In the genomic region with DNA sequence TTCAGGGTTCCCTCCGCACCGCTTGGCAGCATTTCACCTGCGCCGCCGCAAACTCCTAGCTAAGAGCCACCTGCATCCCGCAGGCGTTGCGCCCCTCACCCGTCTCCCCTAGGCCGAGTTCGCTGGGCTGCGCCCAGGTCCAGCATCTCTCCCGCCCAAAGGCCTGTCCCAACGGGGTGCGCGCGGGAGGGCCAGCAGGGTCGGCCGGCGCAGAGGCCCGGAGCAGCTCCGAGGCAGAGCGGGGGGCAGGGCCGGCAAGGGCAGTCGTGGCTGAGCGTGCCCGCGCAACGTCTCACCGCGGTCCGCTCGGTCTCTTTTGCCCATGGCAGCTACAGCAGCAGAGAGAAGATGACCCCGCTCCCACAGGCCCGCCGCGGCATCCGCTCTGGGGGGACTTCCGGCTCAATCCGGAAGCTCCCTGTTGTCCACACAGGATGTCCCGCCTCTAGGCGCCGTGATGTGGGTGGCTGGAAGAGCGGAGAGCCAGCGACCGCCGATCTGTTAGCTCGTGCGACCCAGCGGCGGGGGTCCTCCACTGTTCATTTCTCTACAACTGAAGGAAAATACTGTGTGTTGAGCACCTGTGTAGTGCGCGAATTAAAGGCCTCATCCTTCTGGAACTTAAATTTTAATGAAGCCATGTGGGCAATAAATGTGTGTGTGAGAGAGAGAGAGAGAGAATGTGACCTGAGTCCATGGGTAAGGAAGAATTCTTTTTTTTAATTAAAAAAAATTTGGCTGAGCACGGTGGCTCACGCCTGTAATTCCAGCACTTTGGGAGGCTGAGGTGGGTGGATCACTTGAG, we compare ENCODE assay signal across 8 cellular contexts. TPM values are rescaled to one million over a fixed set of nuclear protein-coding genes. Genes with fewer than 3 reads are reported as not detected.
DNase-seq lines count a peak whose midpoint lies in the region; ATAC-seq and TF ChIP-seq lines count a peak whose summit lies in the region.

ERCC3 (minus strand) TSS at position 387 of the 805 bp plus-strand sequence; CDS start at position 324, 63 bp downstream.

- peaks cover 53% of the 10 kb centered on the region for H3K36me3 Mint-ChIP-seq in dendritic cell treated with granulocyte-macrophage colony-stimulating factor and Interleukin-4, amounts not matched to agents 40 ng/mL and 50 ng/mL, for 4 days (ENCODE audit: low read depth)

- TF ChIP-seq POLR2A in GM19193 (IDR thresholded peaks at IDR 0.05; ENCODE audit: extremely low read depth, insufficient read depth, insufficient read length): peak; percentile 92

- H3K27ac ChIP-seq in left lung: peak within 1 kb of the TSS; percentile 51 to 75

- H3K9me3 ChIP-seq in left lung: no peaks in the 10 kb centered on the region

- CTCF ChIA-PET in BJ (lab: Yijun Ruan, JAX): interaction anchor here (0.8 to 1.6 kb wide), 3 partner anchors 10 to 185 kb away, joined by 3 read pairs; no protein-coding TSS in a partner anchor

- H3K27me3 ChIP-seq in BJ (ENCODE audit: control insufficient read depth, insufficient read depth, low read length) (no peaks in the 10 kb centered on the region), left lung (no peaks in the 10 kb centered on the region)

- H3K36me3 ChIP-seq in BJ (ENCODE audit: control insufficient read depth, insufficient read depth, low read length) (peaks cover 16% of the 10 kb centered on the region), left lung (peaks cover 0 to 38% of the 10 kb centered on the region in 2 donors)

- intact Hi-C loops in dendritic cell treated with granulocyte-macrophage colony-stimulating factor and Interleukin-4, amounts not matched to agents 40 ng/mL and 50 ng/mL, for 4 days (cut with micrococcal nuclease): no loop called here
- intact Hi-C loops in left lung (cut with DNase I): no loop called here

- peak within 1 kb of the TSS; percentile 79 for H3K4me3 Mint-ChIP-seq in dendritic cell treated with granulocyte-macrophage colony-stimulating factor and Interleukin-4, amounts not matched to agents 40 ng/mL and 50 ng/mL, for 4 days

- H3K9me3 Mint-ChIP-seq in dendritic cell treated with granulocyte-macrophage colony-stimulating factor and Interleukin-4, amounts not matched to agents 40 ng/mL and 50 ng/mL, for 4 days: no peaks in the 10 kb centered on the region

- ATAC-seq in HG03432 (IDR thresholded peaks at IDR 0.05; ENCODE audit: unreplicated experiment) (peak; percentile 99), left lung (peak; percentile 98)

- TF ChIP-seq CTCF in BJ (IDR thresholded peaks at IDR 0.05; ENCODE audit: insufficient read depth, low read depth, low read length): no peak
- no peak for TF ChIP-seq CTCF in left lung (IDR thresholded peaks at IDR 0.05)

- H3K4me1 ChIP-seq in left lung: peaks cover 4 to 27% of the 10 kb centered on the region in 2 donors

- no peaks in the 10 kb centered on the region for H3K27me3 Mint-ChIP-seq in dendritic cell treated with granulocyte-macrophage colony-stimulating factor and Interleukin-4, amounts not matched to agents 40 ng/mL and 50 ng/mL, for 4 days

- peak within 1 kb of the TSS; percentile 96 for H3K27ac Mint-ChIP-seq in dendritic cell treated with granulocyte-macrophage colony-stimulating factor and Interleukin-4, amounts not matched to agents 40 ng/mL and 50 ng/mL, for 4 days

- DNase-seq in BJ (ENCODE audit: low read depth) (peak; percentile 11), NCI-H526 treated with DMSO at 0.1 percent for 48 hours (lab: John Stamatoyannopoulos, UW) (peak; percentile 40), left lung (peak; percentile 86 to 95)
- peak; percentile 73 for DNase-seq in activated CD4-positive, alpha-beta T cell treated with anti-CD3 and anti-CD28 coated beads, Interleukin-2, amount 50 U/mL, for 1 hour
- DNase-seq in stimulated activated CD4-positive, alpha-beta T cell treated with anti-CD3 and anti-CD28 coated beads, Interleukin-2, amount 100 ng/mL, for 4 hours (ENCODE audit: low read depth): peak; percentile 73

- POLR2A ChIA-PET in BJ (lab: Charles Lee): interaction anchor here (0.6 kb wide), 1 partner anchor 216 kb away, joined by 14 read pairs; no protein-coding TSS in a partner anchor

- peaks cover 28% of the 10 kb centered on the region for H3K4me1 Mint-ChIP-seq in dendritic cell treated with granulocyte-macrophage colony-stimulating factor and Interleukin-4, amounts not matched to agents 40 ng/mL and 50 ng/mL, for 4 days (ENCODE audit: low read depth)

- H3K4me3 ChIP-seq in BJ (ENCODE audit: low read depth, low read length): peak within 1 kb of the TSS; percentile 72
- H3K4me3 ChIP-seq in left lung: peak within 1 kb of the TSS; percentile 75 to 83

RNA-seq across cellular contexts. Expression of gene ERCC3, which starts in this region (rescaled TPM):
- polyA plus RNA-seq in BJ (2011; rRNA removed): 46.0 and 48.5 TPM in 2 replicates
- 28.5 and 34.7 TPM in 2 replicates for polyA minus RNA-seq in BJ (2011; rRNA and poly(A)+ RNA removed)
- total RNA-seq in left lung: 10 to 100 TPM; 31.0 to 35.4 TPM

Comparison
In these comparisons a context has a peak if more than half of its experiments do, and no peak if none do; other contexts are left out.
1. Peak in every context shown above with its lines: DNase-seq, ATAC-seq, H3K4me3 ChIP-seq and H3K27ac ChIP-seq.
2. DNase-seq: peak in every context shown above with its lines; median percentile 90 in left lung; 73 in activated CD4-positive, alpha-beta T cell treated with anti-CD3 and anti-CD28 coated beads, Interleukin-2, amount 50 U/mL, for 1 hour; 73 in stimulated activated CD4-positive, alpha-beta T cell treated with anti-CD3 and anti-CD28 coated beads, Interleukin-2, amount 100 ng/mL, for 4 hours; 40 in NCI-H526 treated with DMSO at 0.1 percent for 48 hours; 11 in BJ.